Comparison of ENCODE assay signal across 24 cellular contexts in genomic region chr10:29026802-29027201, GRCh38.
"Had no signal": no experiment of that assay in that cellular context is flagged by ENCODE, and none has a peak within 500 bp of the region (broad histone marks: within the 10 kb centered on the region; RNA-seq: fewer than 3 reads in every experiment).

No MANE protein-coding gene starts in this region.

- H3K9me3 ChIP-seq: esophagus squamous epithelium, lower lobe of right lung, mucosa of descending colon, prostate gland, right atrium auricular region, sigmoid colon, spleen, thoracic aorta, tibial nerve, vagina had no signal

- H3K9ac ChIP-seq: neural progenitor cell had no signal

- H3K27me3 ChIP-seq: neural progenitor cell, right atrium auricular region, sigmoid colon, spleen, tibial nerve, vagina had no signal

- H3K36me3 Mint-ChIP-seq: naive B cell; natural killer cell treated with Interleukin-12 subunit alpha and Interleukin-12 subunit beta and Interleukin-15 and Interleukin-18, amount 100 ng/mL, for 72 hours; neural progenitor cell; stimulated activated naive B cell treated with anti-CD40 and anti-IgM and Interleukin-4, amounts not matched to agents 10 μg/mL and 1 μg/mL and 100 μg/mL, for 72 hours had no signal

- H3K36me3 ChIP-seq: esophagus squamous epithelium, lower lobe of right lung, neural progenitor cell, prostate gland, right atrium auricular region, sigmoid colon, spleen, thoracic aorta, tibial nerve, vagina had no signal

- H3K4me3 ChIP-seq: esophagus squamous epithelium, lower lobe of right lung, mucosa of descending colon, neural progenitor cell, prostate gland, right atrium auricular region, sigmoid colon, spleen, thoracic aorta, tibial nerve, vagina had no signal

- H3K9me3 Mint-ChIP-seq: effector memory CD8-positive, alpha-beta T cell; natural killer cell treated with Interleukin-12 subunit alpha and Interleukin-12 subunit beta and Interleukin-15 and Interleukin-18, amount 100 ng/mL, for 72 hours; neural progenitor cell; stimulated activated naive CD8-positive, alpha-beta T cell treated with anti-CD3 and anti-CD28 coated beads, Interleukin-15, Interleukin-2, amounts not matched to agents 100 ng/mL and 50 ng/mL, for 24 hours had no signal

- FAIRE-seq: endometrium, keratinocyte had no signal

- ATAC-seq: effector memory CD8-positive, alpha-beta T cell; left ventricle myocardium superior; lower lobe of right lung; mucosa of descending colon; natural killer cell treated with Interleukin-12 subunit alpha and Interleukin-12 subunit beta and Interleukin-15 and Interleukin-18, amount 100 ng/mL, for 72 hours; stimulated activated naive B cell treated with anti-CD40 and anti-IgM and Interleukin-4, amounts not matched to agents 10 μg/mL and 1 μg/mL and 100 μg/mL, for 72 hours had no signal

- H3K4me3 Mint-ChIP-seq: effector memory CD8-positive, alpha-beta T cell; naive B cell; natural killer cell treated with Interleukin-12 subunit alpha and Interleukin-12 subunit beta and Interleukin-15 and Interleukin-18, amount 100 ng/mL, for 72 hours; neural progenitor cell; stimulated activated naive B cell treated with anti-CD40 and anti-IgM and Interleukin-4, amounts not matched to agents 10 μg/mL and 1 μg/mL and 100 μg/mL, for 72 hours; stimulated activated naive CD8-positive, alpha-beta T cell treated with anti-CD3 and anti-CD28 coated beads, Interleukin-15, Interleukin-2, amounts not matched to agents 100 ng/mL and 50 ng/mL, for 24 hours had no signal

- H3K4me1 ChIP-seq: esophagus squamous epithelium, lower lobe of right lung, prostate gland, right atrium auricular region, sigmoid colon, spleen, tibial nerve, vagina had no signal

- H3K4me2 ChIP-seq: neural progenitor cell had no signal

- H3K4me1 Mint-ChIP-seq: naive B cell; stimulated activated naive B cell treated with anti-CD40 and anti-IgM and Interleukin-4, amounts not matched to agents 10 μg/mL and 1 μg/mL and 100 μg/mL, for 72 hours had no signal

- H3K27ac ChIP-seq: esophagus squamous epithelium, lower lobe of right lung, neural progenitor cell, prostate gland, right atrium auricular region, sigmoid colon, spleen, thoracic aorta, tibial nerve, vagina had no signal

- H2AFZ ChIP-seq: neural progenitor cell had no signal

- H3K27ac Mint-ChIP-seq: effector memory CD8-positive, alpha-beta T cell; naive B cell; natural killer cell treated with Interleukin-12 subunit alpha and Interleukin-12 subunit beta and Interleukin-15 and Interleukin-18, amount 100 ng/mL, for 72 hours; neural progenitor cell; stimulated activated naive B cell treated with anti-CD40 and anti-IgM and Interleukin-4, amounts not matched to agents 10 μg/mL and 1 μg/mL and 100 μg/mL, for 72 hours; stimulated activated naive CD8-positive, alpha-beta T cell treated with anti-CD3 and anti-CD28 coated beads, Interleukin-15, Interleukin-2, amounts not matched to agents 100 ng/mL and 50 ng/mL, for 24 hours had no signal

- DNase-seq: cortex of kidney; effector memory CD8-positive, alpha-beta T cell; erythroblast; esophagus squamous epithelium; foreskin melanocyte; glutamatergic neuron; left ventricle myocardium superior; lower lobe of right lung; mucosa of descending colon; naive B cell; sigmoid colon; spleen; stimulated activated CD4-positive, alpha-beta T cell treated with anti-CD3 and anti-CD28 coated beads, Interleukin-4, amount 100 ng/mL, for 4 hours; stimulated activated naive B cell treated with anti-CD40 and anti-IgM and Interleukin-4, amounts not matched to agents 10 μg/mL and 1 μg/mL and 100 μg/mL, for 72 hours had no signal
